9 cellular contexts compared by ENCODE assay signal in the genomic region with DNA sequence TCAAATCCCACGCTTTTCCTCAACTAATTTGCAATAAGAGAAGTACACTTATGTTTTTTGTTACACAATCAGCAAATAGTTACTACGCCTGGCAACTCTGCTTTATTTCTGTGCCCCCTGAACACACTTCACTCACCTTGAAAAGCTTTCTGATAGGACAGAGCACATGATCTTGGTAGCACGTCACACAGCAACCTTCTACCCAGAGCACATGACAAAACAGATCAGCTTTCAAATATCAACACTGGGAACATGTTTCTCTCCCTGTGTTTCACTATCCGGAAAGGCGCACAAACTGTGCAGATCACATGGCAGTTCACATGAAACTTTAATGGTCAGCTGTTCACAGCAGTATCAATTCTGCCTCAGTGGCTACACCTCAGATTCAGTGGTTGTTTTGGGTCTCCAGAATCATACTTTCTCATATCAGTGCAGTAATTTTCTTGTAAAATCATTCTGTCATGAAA. TPM values are rescaled to one million over a fixed set of nuclear protein-coding genes. Genes with fewer than 3 reads are reported as not detected.
DNase-seq lines count a peak whose midpoint lies in the region; ATAC-seq and TF ChIP-seq lines count a peak whose summit lies in the region.
"Had no signal": no experiment of that assay in that cellular context is flagged by ENCODE, and none has a peak within 500 bp of the region (broad histone marks: within the 10 kb centered on the region; RNA-seq: fewer than 3 reads in every experiment).

No MANE protein-coding gene starts in this region.

- CTCF ChIA-PET in HCT116 (lab: Charles Lee) = no interaction called here
- CTCF ChIA-PET in PC-3 (lab: Charles Lee) = no interaction called here

- peak overlapping the region; percentile 93; the same call in 1 of the 2 replicates for H3K4me2 ChIP-seq in HCT116 (ENCODE audit: low read length)
- H3K4me2 ChIP-seq in PC-3 (ENCODE audit: low read length) = peak overlapping the region; percentile 88

- H3K36me3 ChIP-seq in HCT116 (ENCODE audit: control insufficient read depth in 1 of 2, insufficient read depth in 2 of 2, low read length in 2 of 2) = no peaks in the 10 kb centered on the region
- H3K36me3 ChIP-seq in PC-3 (ENCODE audit: low read depth, low read length) = no peaks in the 10 kb centered on the region

- DNase-seq in HCT116 (ENCODE audit: low read depth, low spot score) (no peak), PC-3 (peak; percentile 51), fibroblast of peridontal ligament (ENCODE audit: extremely low read depth) (peak; percentile 75), retina (peak; percentile 52), NCI-H345 treated with DMSO at 0.1 percent for 48 hours (lab: John Stamatoyannopoulos, UW; ENCODE audit: unreplicated experiment) (no peak)

- no peaks in the 10 kb centered on the region for H3K9me3 ChIP-seq in HCT116 (ENCODE audit: control insufficient read depth in 1 of 2, insufficient read depth in 1 of 2, low read depth in 1 of 2, low read length in 2 of 2)
- no peaks in the 10 kb centered on the region for H3K9me3 ChIP-seq in PC-3 (ENCODE audit: low read length)

- ATAC-seq in HCT116 (no peak), PC-3 (peak; percentile 3; the same call in 1 of the 2 replicates), HG03280 (IDR thresholded peaks at IDR 0.05; ENCODE audit: unreplicated experiment) (no peak), HG03460 (IDR thresholded peaks at IDR 0.05; ENCODE audit: unreplicated experiment) (no peak), GM19463 (IDR thresholded peaks at IDR 0.05; ENCODE audit: unreplicated experiment) (no peak)

- H3K9me2 ChIP-seq in HCT116 (ENCODE audit: insufficient read depth) (no peaks in the 10 kb centered on the region), PC-3 (replicated peaks; ENCODE audit: low read length) (no peaks in the 10 kb centered on the region)

- intact Hi-C loops in HCT116 (cut with micrococcal nuclease) (no loop called here), PC-3 (cut with micrococcal nuclease) (loop anchor here (10.0 kb wide), 1 partner anchor 311 kb away; a partner anchor contains a TSS)

- H3K27me3 ChIP-seq in HCT116 (ENCODE audit: insufficient read depth, low read length) (no peaks in the 10 kb centered on the region), PC-3 (ENCODE audit: low read length) (no peaks in the 10 kb centered on the region)

- H4K20me1 ChIP-seq in HCT116 (ENCODE audit: insufficient read depth) = no peaks in the 10 kb centered on the region; the same call in 1 of the 2 replicates
- peaks cover 20% of the 10 kb centered on the region; the same call in 1 of the 2 replicates for H4K20me1 ChIP-seq in PC-3 (ENCODE audit: low read length)

- no peak for TF ChIP-seq POLR2A in HCT116 (IDR thresholded peaks at IDR 0.05; ENCODE audit: borderline replicate concordance, extremely low read depth, insufficient read depth, insufficient read length)

- no peak for TF ChIP-seq RAD21 in HCT116 (IDR thresholded peaks at IDR 0.05; ENCODE audit: low read depth)

- POLR2A ChIA-PET in HCT116 (lab: Charles Lee) (no interaction called here), PC-3 (lab: Charles Lee; ENCODE audit: unreplicated experiment) (interaction anchor here (0.7 kb wide), 2 partner anchors 116 to 312 kb away, joined by 5 to 6 read pairs; a partner anchor contains a TSS)

- TF ChIP-seq CTCF in HCT116 (IDR thresholded peaks at IDR 0.05 in 2 of 3, conservative IDR thresholded peaks at IDR 0.05 in 1 of 3; ENCODE audit: borderline replicate concordance in 1 of 3, insufficient read depth in 1 of 3, low read depth in 2 of 3, low read length in 2 of 3) (no peak), PC-3 (conservative IDR thresholded peaks at IDR 0.05; ENCODE audit: low read depth, low read length) (no peak)

- H3K9ac ChIP-seq in HCT116 (ENCODE audit: low read length) (no peak overlapping the region), PC-3 (ENCODE audit: low read length) (peak overlapping the region; percentile 77)

- H2AFZ ChIP-seq in HCT116 (ENCODE audit: low read depth, low read length, poor library complexity, severe bottlenecking) (no peak overlapping the region), PC-3 (ENCODE audit: low read length) (no peak overlapping the region)

- H3K27ac ChIP-seq in HCT116 (ENCODE audit: low read depth, low read length) (no peak overlapping the region), PC-3 (ENCODE audit: low read length) (peak overlapping the region; percentile 1; the same call in 1 of the 2 replicates)

- H3K79me2 ChIP-seq in HCT116 (ENCODE audit: insufficient read depth, low read length) (peaks cover 64% of the 10 kb centered on the region), PC-3 (ENCODE audit: low read length) (peaks cover 67% of the 10 kb centered on the region)

- H3K4me3 ChIP-seq in HCT116 (replicated peaks in 1 of 2; ENCODE audit: low read depth in 1 of 2, low read length in 2 of 2) (no peak overlapping the region), PC-3 (ENCODE audit: low read length) (peak overlapping the region; percentile 76)

- H3K4me1 ChIP-seq in HCT116 (ENCODE audit: control insufficient read depth in 1 of 2, insufficient read depth in 2 of 2, low read length in 2 of 2) (peaks cover 4 to 23% of the 10 kb centered on the region in 2 experiments; a peak in 3 of 4 replicates), PC-3 (ENCODE audit: insufficient read depth, low read length) (peaks cover 53% of the 10 kb centered on the region)

- BruUV-seq in HCT116 (replicated peaks; lab: Mats Ljungman, UMichigan) (no TSS peak), PC-3 (replicated peaks; lab: Mats Ljungman, UMichigan) (no TSS peak)

- RAD21 ChIA-PET in HCT116 (lab: Charles Lee; ENCODE audit: low non-redundant PET in 1 of 2, low total read pairs in 2 of 2, uncharacterized antibody in 2 of 2, unreplicated experiment in 2 of 2) = no interaction called here

- no peaks in the 10 kb centered on the region for H3F3A ChIP-seq in PC-3 (ENCODE audit: low read length, unreplicated experiment)

TF ChIP-seq in HCT116, 20 proteins besides CTCF, POLR2A, EP300 and RAD21:
- TF ChIP-seq YY1 (IDR thresholded peaks at IDR 0.05; ENCODE audit: extremely low read depth, insufficient replicate concordance, low read depth, low read length) = no peak

RNA-seq across cellular contexts. Expression of a gene that starts 2.2 kb away (rescaled TPM):
- 10.1 TPM for total RNA-seq in HCT116 (2021; ENCODE audit: unreplicated experiment)
- polyA plus RNA-seq in HCT116 (2012) = 3.6 and 5.0 TPM in 2 replicates
- total RNA-seq in PC-3 (2014; rRNA removed) = 8.6 and 11.0 TPM in 2 replicates

RNA-seq across cellular contexts. Expression of a gene that starts 56.3 kb away (rescaled TPM):
- total RNA-seq in HCT116 (2021; ENCODE audit: unreplicated experiment) (not detected), PC-3 (2014; rRNA removed) (0.07 TPM in 1 of 2 replicates, not detected in the other)
- not detected in 2 replicates for polyA plus RNA-seq in HCT116 (2012)
- total RNA-seq: lower leg skin had no signal

Comparison
In these comparisons a context has a peak if more than half of its experiments do, and no peak if none do; other contexts are left out.
1. DNase-seq: peak in PC-3 (single experiment), fibroblast of peridontal ligament (single experiment) and retina (single experiment); none in HCT116 (single experiment) and NCI-H345 treated with DMSO at 0.1 percent for 48 hours (single experiment).